Comparison of ENCODE assay signal across 11 cellular contexts in genomic region chr1:56189946-56190920, GRCh38.
A peak's percentile ranks its signal among the peaks of the same experiment; 100 is the strongest.
DNase-seq lines count a peak whose midpoint lies in the region; ATAC-seq, FAIRE-seq and TF ChIP-seq lines count a peak whose summit lies in the region.
"Had no signal": no experiment of that assay in that cellular context is flagged by ENCODE, and none has a peak within 500 bp of the region (broad histone marks: within the 10 kb centered on the region; RNA-seq: fewer than 3 reads in every experiment).

No MANE protein-coding gene starts in this region.

- no peaks in the 10 kb centered on the region for H3K9me3 Mint-ChIP-seq in GM23338
- H3K9me3 Mint-ChIP-seq in progenitor cell of endocrine pancreas (ENCODE audit: low read depth): no peaks in the 10 kb centered on the region
- H3K9me3 Mint-ChIP-seq in activated T-cell treated with anti-CD3 and anti-CD28 coated beads, Interleukin-2, amount 50 U/mL, for 24 hours: no peaks in the 10 kb centered on the region
- no peaks in the 10 kb centered on the region for H3K9me3 Mint-ChIP-seq in stimulated activated effector memory CD8-positive, alpha-beta T cell treated with anti-CD3 and anti-CD28 coated beads, Interleukin-12 subunit alpha, Interleukin-12 subunit beta, amount 100 ng/mL, for 72 hours
- H3K9me3 Mint-ChIP-seq: memory B cell, T-cell had no signal

- CTCF ChIA-PET in Panc1 (lab: Charles Lee): no interaction called here

- peaks cover 31% of the 10 kb centered on the region for H3K4me1 Mint-ChIP-seq in GM23338
- peaks cover 9% of the 10 kb centered on the region for H3K4me1 Mint-ChIP-seq in progenitor cell of endocrine pancreas (ENCODE audit: low read depth)
- H3K4me1 Mint-ChIP-seq in activated T-cell treated with anti-CD3 and anti-CD28 coated beads, Interleukin-2, amount 50 U/mL, for 24 hours (ENCODE audit: low read depth): no peaks in the 10 kb centered on the region
- H3K4me1 Mint-ChIP-seq in stimulated activated effector memory CD8-positive, alpha-beta T cell treated with anti-CD3 and anti-CD28 coated beads, Interleukin-12 subunit alpha, Interleukin-12 subunit beta, amount 100 ng/mL, for 72 hours: no peaks in the 10 kb centered on the region
- H3K4me1 Mint-ChIP-seq: memory B cell, T-cell had no signal

- no TSS peak for BruUV-seq in Panc1 (replicated peaks; lab: Mats Ljungman, UMichigan)

- H3K9me3 ChIP-seq in Panc1 (ENCODE audit: control insufficient read depth, insufficient read depth, low read depth, low read length) (no peaks in the 10 kb centered on the region), pancreas (no peaks in the 10 kb centered on the region)

- H3K4me3 ChIP-seq in GM23338 (no peak overlapping the region), Panc1 (ENCODE audit: low read depth in 2 of 2, low read length in 2 of 2) (no peak overlapping the region), fibroblast of pulmonary artery (replicated peaks; ENCODE audit: low read depth, low read length) (no peak overlapping the region), pancreas (no peak overlapping the region)

- H3K4me3 Mint-ChIP-seq in GM23338 (no peak overlapping the region), progenitor cell of endocrine pancreas (ENCODE audit: low read depth) (no peak overlapping the region)
- H3K4me3 Mint-ChIP-seq in activated T-cell treated with anti-CD3 and anti-CD28 coated beads, Interleukin-2, amount 50 U/mL, for 24 hours: no peak overlapping the region
- H3K4me3 Mint-ChIP-seq in stimulated activated effector memory CD8-positive, alpha-beta T cell treated with anti-CD3 and anti-CD28 coated beads, Interleukin-12 subunit alpha, Interleukin-12 subunit beta, amount 100 ng/mL, for 72 hours: no peak overlapping the region
- H3K4me3 Mint-ChIP-seq: memory B cell, T-cell had no signal

- ATAC-seq in GM23338: peak; percentile 90
- no peak for ATAC-seq in Panc1
- ATAC-seq in pancreas: no peak
- no peak for ATAC-seq in stimulated activated effector memory CD8-positive, alpha-beta T cell treated with anti-CD3 and anti-CD28 coated beads, Interleukin-12 subunit alpha, Interleukin-12 subunit beta, amount 100 ng/mL, for 72 hours
- ATAC-seq: T-cell had no signal

- no peak overlapping the region for H3K27ac ChIP-seq in GM23338 (ENCODE audit: low read depth)
- no peak overlapping the region for H3K27ac ChIP-seq in Panc1 (ENCODE audit: low read length)
- no peak overlapping the region for H3K27ac ChIP-seq in pancreas

- peak; percentile 83 for DNase-seq in GM23338 (ENCODE audit: low spot score)
- DNase-seq in Panc1 (ENCODE audit: low read depth, low spot score): no peak
- DNase-seq in fibroblast of pulmonary artery (ENCODE audit: low read depth): peak; percentile 13
- DNase-seq in progenitor cell of endocrine pancreas (ENCODE audit: low spot score, unreplicated experiment): no peak
- DNase-seq in Kasumi-1 (lab: John Stamatoyannopoulos, UW): no peak
- no peak for DNase-seq in activated T-cell treated with anti-CD3 and anti-CD28 coated beads, Interleukin-2, amount 50 U/mL, for 24 hours
- no peak for DNase-seq in pancreas
- DNase-seq in stimulated activated effector memory CD8-positive, alpha-beta T cell treated with anti-CD3 and anti-CD28 coated beads, Interleukin-12 subunit alpha, Interleukin-12 subunit beta, amount 100 ng/mL, for 72 hours (ENCODE audit: low spot score in 2 of 2): no peak
- DNase-seq: NCI-H1930, T-cell had no signal

- no peak overlapping the region for H2AFZ ChIP-seq in GM23338

- H3K9me2 ChIP-seq in GM23338 (ENCODE audit: insufficient read depth): peaks cover under 1% of the 10 kb centered on the region

- no peak overlapping the region for H3K4me2 ChIP-seq in GM23338

- H3K27me3 ChIP-seq in GM23338 (ENCODE audit: insufficient read depth) (no peaks in the 10 kb centered on the region), Panc1 (ENCODE audit: control insufficient read depth, insufficient read depth, low read length) (no peaks in the 10 kb centered on the region), pancreas (no peaks in the 10 kb centered on the region)

- no peaks in the 10 kb centered on the region for H4K20me1 ChIP-seq in GM23338 (replicated peaks; ENCODE audit: insufficient read depth)

- in situ Hi-C loops in Panc1 (cut with HindIII; ENCODE audit: low pct_unique_long_range_greater_than_20kb, low sequenced_read_pairs): no loop called here

- H3F3A ChIP-seq in GM23338 (replicated peaks; ENCODE audit: low read depth): no peaks in the 10 kb centered on the region

- H3K79me2 ChIP-seq in GM23338 (replicated peaks; ENCODE audit: insufficient read depth): no peaks in the 10 kb centered on the region

- intact Hi-C loops in Panc1 (cut with micrococcal nuclease; ENCODE audit: unreplicated experiment): no loop called here
- intact Hi-C loops in pancreas (cut with DNase I): no loop called here

- H3K27me3 Mint-ChIP-seq in GM23338 (ENCODE audit: insufficient read depth, low read depth, poor library complexity) (peaks cover 7% of the 10 kb centered on the region), progenitor cell of endocrine pancreas (no peaks in the 10 kb centered on the region)
- no peaks in the 10 kb centered on the region for H3K27me3 Mint-ChIP-seq in activated T-cell treated with anti-CD3 and anti-CD28 coated beads, Interleukin-2, amount 50 U/mL, for 24 hours
- H3K27me3 Mint-ChIP-seq: T-cell had no signal

- POLR2A ChIA-PET in Panc1 (lab: Charles Lee): no interaction called here

- H3K4me1 ChIP-seq in GM23338 (ENCODE audit: insufficient read depth) (peaks cover 19% of the 10 kb centered on the region), Panc1 (ENCODE audit: control insufficient read depth, insufficient read depth, low read length) (no peaks in the 10 kb centered on the region), pancreas (no peaks in the 10 kb centered on the region)

- WGBS in pancreas, 2 donors: 68 to 69% methylated on average over 11 of the region's 11 CpGs

- peak; percentile 82 to 85 for TF ChIP-seq CTCF in GM23338 (conservative IDR thresholded peaks at IDR 0.05; ENCODE audit: low read depth in 2 of 2)
- peak; percentile 45 for TF ChIP-seq CTCF in Panc1 (IDR thresholded peaks at IDR 0.05)
- TF ChIP-seq CTCF in fibroblast of pulmonary artery (IDR thresholded peaks at IDR 0.05; ENCODE audit: low read length, missing control alignments): peak; percentile 28
- TF ChIP-seq CTCF in progenitor cell of endocrine pancreas (IDR thresholded peaks at IDR 0.05; ENCODE audit: unreplicated experiment): peak; percentile 42
- TF ChIP-seq CTCF in pancreas (IDR thresholded peaks at IDR 0.05): no peak

- H3K36me3 ChIP-seq in GM23338 (ENCODE audit: insufficient read depth) (no peaks in the 10 kb centered on the region), Panc1 (ENCODE audit: control insufficient read depth, insufficient read depth, low read length) (no peaks in the 10 kb centered on the region), pancreas (no peaks in the 10 kb centered on the region)

- H3K36me3 Mint-ChIP-seq in GM23338 (ENCODE audit: low read depth) (no peaks in the 10 kb centered on the region), progenitor cell of endocrine pancreas (ENCODE audit: insufficient read depth) (no peaks in the 10 kb centered on the region)
- no peaks in the 10 kb centered on the region for H3K36me3 Mint-ChIP-seq in activated T-cell treated with anti-CD3 and anti-CD28 coated beads, Interleukin-2, amount 50 U/mL, for 24 hours (ENCODE audit: low read depth)
- no peaks in the 10 kb centered on the region for H3K36me3 Mint-ChIP-seq in stimulated activated effector memory CD8-positive, alpha-beta T cell treated with anti-CD3 and anti-CD28 coated beads, Interleukin-12 subunit alpha, Interleukin-12 subunit beta, amount 100 ng/mL, for 72 hours
- H3K36me3 Mint-ChIP-seq: memory B cell, T-cell had no signal

- FAIRE-seq in pancreas (lab: Jason Lieb, UNC): no peak

- H3K27ac Mint-ChIP-seq in GM23338 (no peak overlapping the region), progenitor cell of endocrine pancreas (no peak overlapping the region)
- H3K27ac Mint-ChIP-seq in activated T-cell treated with anti-CD3 and anti-CD28 coated beads, Interleukin-2, amount 50 U/mL, for 24 hours: no peak overlapping the region
- no peak overlapping the region for H3K27ac Mint-ChIP-seq in stimulated activated effector memory CD8-positive, alpha-beta T cell treated with anti-CD3 and anti-CD28 coated beads, Interleukin-12 subunit alpha, Interleukin-12 subunit beta, amount 100 ng/mL, for 72 hours
- H3K27ac Mint-ChIP-seq: memory B cell, T-cell had no signal

TF ChIP-seq in GM23338, 12 proteins besides CTCF, POLR2A, EP300 and RAD21 (continues in another document):
- no peak for TF ChIP-seq ZNF114 (CRISPR knock-in tag; IDR thresholded peaks at IDR 0.05)
- TF ChIP-seq STAT1 (IDR thresholded peaks at IDR 0.05; ENCODE audit: unreplicated experiment): no peak
- TF ChIP-seq NANOG (IDR thresholded peaks at IDR 0.05; ENCODE audit: borderline replicate concordance): no peak
- no peak for TF ChIP-seq REST (IDR thresholded peaks at IDR 0.05; ENCODE audit: unreplicated experiment)

Comparison
In these comparisons a context has a peak if more than half of its experiments do, and no peak if none do; other contexts are left out.
1. DNase-seq: peak in GM23338 (single experiment) and fibroblast of pulmonary artery (single experiment); none in Panc1 (single experiment), progenitor cell of endocrine pancreas (single experiment), Kasumi-1 (0 of 2), activated T-cell treated with anti-CD3 and anti-CD28 coated beads, Interleukin-2, amount 50 U/mL, for 24 hours (single experiment), pancreas (0 of 6) and stimulated activated effector memory CD8-positive, alpha-beta T cell treated with anti-CD3 and anti-CD28 coated beads, Interleukin-12 subunit alpha, Interleukin-12 subunit beta, amount 100 ng/mL, for 72 hours (0 of 2).
2. CTCF ChIP-seq: peak in GM23338 (2 of 2), Panc1 (single experiment), fibroblast of pulmonary artery (single experiment) and progenitor cell of endocrine pancreas (single experiment); none in pancreas (0 of 4).